In the genomic region with DNA sequence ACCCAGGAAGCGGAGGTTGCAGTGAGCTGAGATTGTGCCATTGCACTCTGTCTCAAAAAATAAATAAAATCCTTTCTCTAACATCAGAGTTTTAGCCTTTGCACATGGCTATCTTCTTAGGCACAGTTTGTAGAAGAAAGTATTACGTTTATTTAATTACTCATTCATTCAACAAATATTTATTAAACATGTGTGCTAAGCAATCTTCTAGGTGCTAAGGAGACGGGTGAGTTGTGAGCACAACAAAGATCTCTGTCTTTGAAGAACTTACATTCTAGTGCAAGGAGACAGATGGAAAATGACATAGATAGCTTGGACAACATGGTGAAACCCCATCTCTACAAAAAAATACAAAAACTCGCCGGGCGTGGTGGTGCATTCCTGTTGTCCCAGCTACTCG, we compare ENCODE assay signal across 26 cellular contexts.
DNase-seq lines count a peak whose midpoint lies in the region; ATAC-seq, FAIRE-seq and TF ChIP-seq lines count a peak whose summit lies in the region.
"Had no signal": no experiment of that assay in that cellular context is flagged by ENCODE, and none has a peak within 500 bp of the region (broad histone marks: within the 10 kb centered on the region; RNA-seq: fewer than 3 reads in every experiment).

No MANE protein-coding gene starts in this region.

- no peaks in the 10 kb centered on the region for H3K36me3 ChIP-seq in PC-3 (ENCODE audit: low read depth, low read length)
- H3K36me3 ChIP-seq: BLaER1, Peyer's patch, SJSA1 had no signal

- DNase-seq in A549 (ENCODE audit: low read depth in 1 of 2, low spot score in 1 of 2) = peak in 1 of 2 experiments; percentile 71
- DNase-seq in HT-29 (ENCODE audit: low spot score) = peak; percentile 31
- peak; percentile 92 for DNase-seq in PC-3
- peak; percentile 12 for DNase-seq in fibroblast of gingiva (ENCODE audit: low read depth)
- DNase-seq in activated T-helper 1 cell treated with anti-CD3 and anti-CD28 coated beads, Interleukin-12 subunit alpha, Interleukin-12 subunit beta, Interleukin-2, Interleukin-4 antibody, amounts not matched to agents 30 ng/mL and 10 ng/mL and 1 ng/mL, durations not matched to agents 14 hours and 24 hours and 36 hours (ENCODE audit: low spot score) = no peak
- DNase-seq in AG08396 (ENCODE audit: low spot score) = no peak
- no peak for DNase-seq in activated effector memory CD4-positive, alpha-beta T cell treated with anti-CD3 and anti-CD28 coated beads, Interleukin-2, amount 50 U/mL, for 16 hours
- no peak for DNase-seq in activated T-helper 2 cell treated with anti-CD3 and anti-CD28 coated beads, Interferon-gamma antibody, Interleukin-2, Interleukin-4, amounts not matched to agents 10 μg/mL and 5 μg/mL and 100 μg/mL, durations not matched to agents 14 hours and 24 hours and 36 hours (ENCODE audit: low spot score)
- DNase-seq: ACHN; CD4-positive, CD25-positive, alpha-beta regulatory T cell; EL; GF-D8; GOT3; MV-4-11; NCI-H1105; NCI-H146; NCI-H2029; NCI-H526; Peyer's patch; Right ventricle myocardium superior had no signal

- no TSS peak for BruUV-seq in PC-3 (replicated peaks; lab: Mats Ljungman, UMichigan)

- ATAC-seq in A549 (peak in 1 of 2 experiments; percentile 11; a peak in 3 of 6 replicates), PC-3 (peak; percentile 79)

- H3K27me3 ChIP-seq in PC-3 (ENCODE audit: low read length) = no peaks in the 10 kb centered on the region
- H3K27me3 ChIP-seq: BLaER1, Peyer's patch, SJSA1 had no signal

- no peak overlapping the region for H2AFZ ChIP-seq in PC-3 (ENCODE audit: low read length)

- H3K9me3 ChIP-seq in A549 (no peaks in the 10 kb centered on the region), PC-3 (ENCODE audit: low read length) (no peaks in the 10 kb centered on the region)
- H3K9me3 ChIP-seq: SJSA1 had no signal

- no peaks in the 10 kb centered on the region for H3F3A ChIP-seq in PC-3 (ENCODE audit: low read length, unreplicated experiment)

- H3K79me2 ChIP-seq in PC-3 (ENCODE audit: low read length) = no peaks in the 10 kb centered on the region

- H3K4me3 Mint-ChIP-seq in activated T-helper 1 cell treated with anti-CD3 and anti-CD28 coated beads, Interleukin-12 subunit alpha, Interleukin-12 subunit beta, Interleukin-2, Interleukin-4 antibody, amounts not matched to agents 30 ng/mL and 10 ng/mL and 1 ng/mL, durations not matched to agents 14 hours and 24 hours and 36 hours = no peak overlapping the region
- H3K4me3 Mint-ChIP-seq in activated T-helper 2 cell treated with anti-CD3 and anti-CD28 coated beads, Interferon-gamma antibody, Interleukin-2, Interleukin-4, amounts not matched to agents 10 μg/mL and 5 μg/mL and 100 μg/mL, durations not matched to agents 14 hours and 24 hours and 36 hours (ENCODE audit: low read depth) = no peak overlapping the region
- H3K4me3 Mint-ChIP-seq: CD4-positive, CD25-positive, alpha-beta regulatory T cell; IgD-negative memory B cell had no signal

- H3K9ac ChIP-seq in PC-3 (ENCODE audit: low read length) = peak overlapping the region; percentile 24
- H3K9ac ChIP-seq: BLaER1, KMS-11 had no signal

- H3K4me2 ChIP-seq in A549 (peak overlapping the region; percentile 71; the same call in 2 of the 3 replicates), PC-3 (ENCODE audit: low read length) (peak overlapping the region; percentile 51)
- H3K4me2 ChIP-seq: BLaER1, KMS-11 had no signal

- intact Hi-C loops in PC-3 (cut with micrococcal nuclease) = loop anchor here (1.0 to 5.0 kb wide), 5 partner anchors 58 to 266 kb away; no protein-coding TSS in a partner anchor
- intact Hi-C loops in activated T-helper 1 cell treated with anti-CD3 and anti-CD28 coated beads, Interleukin-12 subunit alpha, Interleukin-12 subunit beta, Interleukin-2, Interleukin-4 antibody, amounts not matched to agents 30 ng/mL and 10 ng/mL and 1 ng/mL, durations not matched to agents 14 hours and 24 hours and 36 hours (cut with micrococcal nuclease) = no loop called here
- intact Hi-C loops in activated T-helper 2 cell treated with anti-CD3 and anti-CD28 coated beads, Interferon-gamma antibody, Interleukin-2, Interleukin-4, amounts not matched to agents 10 μg/mL and 5 μg/mL and 100 μg/mL, durations not matched to agents 14 hours and 24 hours and 36 hours (cut with micrococcal nuclease) = no loop called here

- no peaks in the 10 kb centered on the region for H4K20me1 ChIP-seq in PC-3 (ENCODE audit: low read length)
- H4K20me1 ChIP-seq: BLaER1 had no signal

- peaks cover 2% of the 10 kb centered on the region for H3K27me3 Mint-ChIP-seq in activated T-helper 1 cell treated with anti-CD3 and anti-CD28 coated beads, Interleukin-12 subunit alpha, Interleukin-12 subunit beta, Interleukin-2, Interleukin-4 antibody, amounts not matched to agents 30 ng/mL and 10 ng/mL and 1 ng/mL, durations not matched to agents 14 hours and 24 hours and 36 hours (ENCODE audit: insufficient read depth)
- H3K27me3 Mint-ChIP-seq in activated T-helper 2 cell treated with anti-CD3 and anti-CD28 coated beads, Interferon-gamma antibody, Interleukin-2, Interleukin-4, amounts not matched to agents 10 μg/mL and 5 μg/mL and 100 μg/mL, durations not matched to agents 14 hours and 24 hours and 36 hours (ENCODE audit: low read depth) = no peaks in the 10 kb centered on the region
- H3K27me3 Mint-ChIP-seq: CD4-positive, CD25-positive, alpha-beta regulatory T cell; IgD-negative memory B cell had no signal

- no peak overlapping the region for H3K27ac Mint-ChIP-seq in activated T-helper 1 cell treated with anti-CD3 and anti-CD28 coated beads, Interleukin-12 subunit alpha, Interleukin-12 subunit beta, Interleukin-2, Interleukin-4 antibody, amounts not matched to agents 30 ng/mL and 10 ng/mL and 1 ng/mL, durations not matched to agents 14 hours and 24 hours and 36 hours
- no peak overlapping the region for H3K27ac Mint-ChIP-seq in activated T-helper 2 cell treated with anti-CD3 and anti-CD28 coated beads, Interferon-gamma antibody, Interleukin-2, Interleukin-4, amounts not matched to agents 10 μg/mL and 5 μg/mL and 100 μg/mL, durations not matched to agents 14 hours and 24 hours and 36 hours
- H3K27ac Mint-ChIP-seq: CD4-positive, CD25-positive, alpha-beta regulatory T cell; IgD-negative memory B cell had no signal

- H3K9me2 ChIP-seq in PC-3 (replicated peaks; ENCODE audit: low read length) = 0 out of 2 replicates have a peak, but pooled peaks cover 3% of the 10 kb centered on the region

- no peaks in the 10 kb centered on the region for H3K36me3 Mint-ChIP-seq in activated T-helper 1 cell treated with anti-CD3 and anti-CD28 coated beads, Interleukin-12 subunit alpha, Interleukin-12 subunit beta, Interleukin-2, Interleukin-4 antibody, amounts not matched to agents 30 ng/mL and 10 ng/mL and 1 ng/mL, durations not matched to agents 14 hours and 24 hours and 36 hours (ENCODE audit: low read depth)
- no peaks in the 10 kb centered on the region for H3K36me3 Mint-ChIP-seq in activated T-helper 2 cell treated with anti-CD3 and anti-CD28 coated beads, Interferon-gamma antibody, Interleukin-2, Interleukin-4, amounts not matched to agents 10 μg/mL and 5 μg/mL and 100 μg/mL, durations not matched to agents 14 hours and 24 hours and 36 hours (ENCODE audit: low read depth)
- H3K36me3 Mint-ChIP-seq: CD4-positive, CD25-positive, alpha-beta regulatory T cell; IgD-negative memory B cell had no signal

- TF ChIP-seq CTCF in A549 (IDR thresholded peaks at IDR 0.05) = no peak
- no peak for TF ChIP-seq CTCF in PC-3 (conservative IDR thresholded peaks at IDR 0.05; ENCODE audit: low read depth, low read length)

- no peak for TF ChIP-seq RAD21 in A549 (conservative IDR thresholded peaks at IDR 0.05 in 1 of 2, IDR thresholded peaks at IDR 0.05 in 1 of 2)

- no peak for TF ChIP-seq EP300 in A549 (IDR thresholded peaks at IDR 0.05)

- H3K4me1 ChIP-seq in A549 (peaks cover 41% of the 10 kb centered on the region), PC-3 (ENCODE audit: insufficient read depth, low read length) (peaks cover 37% of the 10 kb centered on the region)
- H3K4me1 ChIP-seq: BLaER1 had no signal

- POLR2A ChIA-PET in A549 (lab: Yijun Ruan, JAX) (interaction anchor here (1.5 kb wide), 1 partner anchor 9 kb away, joined by 5 read pairs; no protein-coding TSS in a partner anchor), PC-3 (lab: Charles Lee; ENCODE audit: unreplicated experiment) (interaction anchor here (0.6 kb wide), 2 partner anchors 70 to 132 kb away, joined by 3 to 17 read pairs; no protein-coding TSS in a partner anchor)

- H3K4me3 ChIP-seq in A549 = no peak overlapping the region
- H3K4me3 ChIP-seq in PC-3 (ENCODE audit: low read length) = no peak overlapping the region
- H3K4me3 ChIP-seq: BLaER1, Peyer's patch, SJSA1 had no signal

- TF ChIP-seq POLR2A in A549 (IDR thresholded peaks at IDR 0.05; ENCODE audit: low read length) = no peak

- 23% methylated on average over 7 of the region's 7 CpGs for WGBS in A549 (ENCODE audit: missing lambda C conversion rate)

- no peaks in the 10 kb centered on the region for H3K4me1 Mint-ChIP-seq in activated T-helper 1 cell treated with anti-CD3 and anti-CD28 coated beads, Interleukin-12 subunit alpha, Interleukin-12 subunit beta, Interleukin-2, Interleukin-4 antibody, amounts not matched to agents 30 ng/mL and 10 ng/mL and 1 ng/mL, durations not matched to agents 14 hours and 24 hours and 36 hours (ENCODE audit: low read depth)
- no peaks in the 10 kb centered on the region for H3K4me1 Mint-ChIP-seq in activated T-helper 2 cell treated with anti-CD3 and anti-CD28 coated beads, Interferon-gamma antibody, Interleukin-2, Interleukin-4, amounts not matched to agents 10 μg/mL and 5 μg/mL and 100 μg/mL, durations not matched to agents 14 hours and 24 hours and 36 hours (ENCODE audit: low read depth)
- H3K4me1 Mint-ChIP-seq: CD4-positive, CD25-positive, alpha-beta regulatory T cell; IgD-negative memory B cell had no signal

- no peak for FAIRE-seq in A549 (lab: Jason Lieb, UNC)
- FAIRE-seq: GM12891 had no signal

- CTCF ChIA-PET in A549 (lab: Yijun Ruan, JAX) (interaction anchor here (0.6 to 1.6 kb wide), 6 partner anchors 18 to 267 kb away, joined by 3 to 4 read pairs (median 3); a partner anchor contains a TSS), PC-3 (lab: Charles Lee) (no interaction called here)

- no peaks in the 10 kb centered on the region for H3K9me3 Mint-ChIP-seq in activated T-helper 1 cell treated with anti-CD3 and anti-CD28 coated beads, Interleukin-12 subunit alpha, Interleukin-12 subunit beta, Interleukin-2, Interleukin-4 antibody, amounts not matched to agents 30 ng/mL and 10 ng/mL and 1 ng/mL, durations not matched to agents 14 hours and 24 hours and 36 hours
- no peaks in the 10 kb centered on the region for H3K9me3 Mint-ChIP-seq in activated T-helper 2 cell treated with anti-CD3 and anti-CD28 coated beads, Interferon-gamma antibody, Interleukin-2, Interleukin-4, amounts not matched to agents 10 μg/mL and 5 μg/mL and 100 μg/mL, durations not matched to agents 14 hours and 24 hours and 36 hours

- H3K27ac ChIP-seq in A549 = peak overlapping the region in 1 of 2 experiments; percentile 81; a peak in 2 of 6 replicates
- peak overlapping the region; percentile 68 for H3K27ac ChIP-seq in PC-3 (ENCODE audit: low read length)
- H3K27ac ChIP-seq: 22Rv1, BLaER1, KMS-11, Peyer's patch, SJSA1 had no signal

TF ChIP-seq in A549, 52 proteins besides CTCF, POLR2A, EP300 and RAD21 (continues in another document):
- TF ChIP-seq GATA3 (IDR thresholded peaks at IDR 0.05; ENCODE audit: borderline replicate concordance) (peak; percentile 53; the same call in 1 of the 2 replicates), RCOR1 (IDR thresholded peaks at IDR 0.05; ENCODE audit: low read depth, low read length) (no peak), CBX2 (IDR thresholded peaks at IDR 0.05; ENCODE audit: borderline replicate concordance, low read depth) (no peak)

Comparison
In these comparisons a context has a peak if more than half of its experiments do, and no peak if none do; other contexts are left out.
1. DNase-seq: peak in HT-29 (single experiment), PC-3 (single experiment) and fibroblast of gingiva (single experiment); none in activated T-helper 1 cell treated with anti-CD3 and anti-CD28 coated beads, Interleukin-12 subunit alpha, Interleukin-12 subunit beta, Interleukin-2, Interleukin-4 antibody, amounts not matched to agents 30 ng/mL and 10 ng/mL and 1 ng/mL, durations not matched to agents 14 hours and 24 hours and 36 hours (single experiment), AG08396 (single experiment), activated effector memory CD4-positive, alpha-beta T cell treated with anti-CD3 and anti-CD28 coated beads, Interleukin-2, amount 50 U/mL, for 16 hours (single experiment) and activated T-helper 2 cell treated with anti-CD3 and anti-CD28 coated beads, Interferon-gamma antibody, Interleukin-2, Interleukin-4, amounts not matched to agents 10 μg/mL and 5 μg/mL and 100 μg/mL, durations not matched to agents 14 hours and 24 hours and 36 hours (single experiment).